ENCODE assay signal across 31 cellular contexts in the genomic region with DNA sequence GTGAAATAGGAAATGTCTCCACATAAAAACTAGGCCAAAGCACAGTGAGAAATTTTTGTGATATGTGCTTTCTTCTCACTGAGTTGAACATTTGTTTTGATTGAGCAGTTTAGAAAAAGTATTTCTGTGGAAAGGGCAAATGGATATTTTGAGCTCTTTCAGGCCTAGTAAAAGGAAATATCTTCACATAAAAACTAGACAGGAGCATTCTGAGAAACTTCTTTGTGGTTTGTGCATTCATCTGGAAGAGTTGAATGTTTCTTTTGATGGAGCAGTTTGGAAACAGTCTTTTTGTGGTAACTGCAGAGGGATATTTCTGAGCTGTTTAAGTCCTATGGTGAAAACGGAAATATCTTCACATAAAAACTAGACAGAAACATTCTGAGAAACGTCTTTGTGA.
"Had no signal": no experiment of that assay in that cellular context is flagged by ENCODE, and none has a peak within 500 bp of the region (broad histone marks: within the 10 kb centered on the region; RNA-seq: fewer than 3 reads in every experiment).

No MANE protein-coding gene starts in this region.

- H3K27me3 ChIP-seq: adrenal gland, body of pancreas, brain microvascular endothelial cell, breast epithelium had no signal

- H3K27ac ChIP-seq: adrenal gland, body of pancreas, brain microvascular endothelial cell, breast epithelium, VCaP had no signal

- H3K9me3 ChIP-seq: adrenal gland, body of pancreas had no signal

- H3K4me3 ChIP-seq: adrenal gland, body of pancreas, breast epithelium had no signal

- H3K36me3 ChIP-seq: adrenal gland, brain microvascular endothelial cell, breast epithelium had no signal

- H3K4me1 ChIP-seq: adrenal gland, body of pancreas, breast epithelium had no signal

- ATAC-seq: activated CD8-positive, alpha-beta T cell treated with anti-CD3 and anti-CD28 coated beads for 36 hours; activated naive CD4-positive, alpha-beta T cell treated with anti-CD3 and anti-CD28 coated beads, Interleukin-2, amount 50 U/mL, for 72 hours; activated T-cell treated with anti-CD3 and anti-CD28 coated beads, Interleukin-2, amount 50 U/mL, for 4 hours; activated T-cell treated with anti-CD3 and anti-CD28 coated beads, Interleukin-2, amount 50 U/mL, for 72 hours; activated T-helper 17 cell treated with anti-CD3 and anti-CD28 coated beads, Interleukin-2, amount 50 U/mL, for 72 hours; body of pancreas had no signal

- DNase-seq: activated B cell treated with CpG ODN at 0.5 μM for 24 hours; activated CD4-positive, alpha-beta memory T cell treated with anti-CD3 and anti-CD28 coated beads for 36 hours; activated CD4-positive, alpha-beta T cell treated with anti-CD3 and anti-CD28 coated beads for 4 hours; activated CD4-positive, alpha-beta T cell treated with anti-CD3 and anti-CD28 coated beads, Interleukin-2, amount 10 ng/mL, durations not matched to agents 24 days and 14 days; activated CD4-positive, alpha-beta T cell treated with anti-CD3 and anti-CD28 coated beads, Interleukin-2, amount 50 U/mL, for 1 hour; activated CD4-positive, alpha-beta T cell treated with anti-CD3 and anti-CD28 coated beads, Interleukin-2, amount 50 U/mL, for 4 hours; activated CD4-positive, CD25-positive, alpha-beta regulatory T cell treated with anti-CD3 and anti-CD28 coated beads, Interleukin-2, amount 50 U/mL, for 72 hours; activated CD8-positive, alpha-beta memory T cell treated with anti-CD3 and anti-CD28 coated beads, Interleukin-2, amount 50 U/mL, for 4 hours; activated CD8-positive, alpha-beta T cell treated with anti-CD3 and anti-CD28 coated beads for 36 hours; activated effector memory CD4-positive, alpha-beta T cell treated with anti-CD3 and anti-CD28 coated beads, Interleukin-2, amount 50 U/mL, for 16 hours; activated gamma-delta T cell treated with Interleukin-2 at 50 U/mL for 16 hours; activated naive CD4-positive, alpha-beta T cell; activated naive CD4-positive, alpha-beta T cell treated with anti-CD3 and anti-CD28 coated beads for 36 hours; activated naive CD4-positive, alpha-beta T cell treated with anti-CD3 and anti-CD28 coated beads, Interleukin-2, amount 50 U/mL, for 16 hours; activated naive CD8-positive, alpha-beta T cell treated with anti-CD3 and anti-CD28 coated beads for 36 hours; activated T-cell treated with anti-CD3 and anti-CD28 coated beads for 4 hours; activated T-cell treated with anti-CD3 and anti-CD28 coated beads, Interleukin-2, amount 50 U/mL, for 1 hour; activated T-cell treated with anti-CD3 and anti-CD28 coated beads, Interleukin-2, amount 50 U/mL, for 4 hours; activated T-cell treated with anti-CD3 and anti-CD28 coated beads, Interleukin-2, amount 50 U/mL, for 72 hours; adrenal gland; amniotic stem cell; aorta; body of pancreas; brain microvascular endothelial cell; central memory CD4-positive, alpha-beta T cell; T-helper 2 cell; T-helper 9 cell had no signal
